8 cellular contexts compared by ENCODE assay signal in the genomic region with DNA sequence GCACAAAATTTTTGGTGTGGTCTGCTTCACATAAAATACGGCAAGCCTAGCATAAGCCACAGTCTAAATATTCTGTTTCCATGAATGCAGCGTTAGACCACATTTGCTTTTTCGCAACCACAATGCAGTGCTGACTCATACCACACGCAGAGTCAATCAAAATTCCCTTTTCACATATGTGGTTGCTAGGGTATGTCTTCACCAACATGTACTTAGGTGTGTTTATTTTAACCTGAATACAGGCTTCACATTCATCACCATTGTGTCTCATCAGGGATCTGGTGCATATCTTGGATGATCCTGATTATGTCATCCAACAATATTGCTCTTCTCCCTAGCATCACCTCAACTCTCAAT.
DNase-seq lines count a peak whose midpoint lies in the region; ATAC-seq and TF ChIP-seq lines count a peak whose summit lies in the region.

No MANE protein-coding gene starts in this region.

- no peak overlapping the region for H2AFZ ChIP-seq in SU-DHL-6 (ENCODE audit: low read depth, low read length, severe bottlenecking)

- peaks cover 17% of the 10 kb centered on the region for H3F3A ChIP-seq in SU-DHL-6 (ENCODE audit: insufficient read depth)

- H3K9me3 Mint-ChIP-seq in nephron progenitor cell = no peaks in the 10 kb centered on the region
- H3K9me3 Mint-ChIP-seq in endodermal cell = no peaks in the 10 kb centered on the region

- H3K4me1 Mint-ChIP-seq in nephron progenitor cell (peaks cover 39% of the 10 kb centered on the region), endodermal cell (peaks cover 41% of the 10 kb centered on the region)

- H3K27me3 ChIP-seq in SU-DHL-6 (ENCODE audit: low read length) = no peaks in the 10 kb centered on the region
- H3K27me3 ChIP-seq in left ventricle myocardium inferior (ENCODE audit: low read depth) = no peaks in the 10 kb centered on the region
- H3K27me3 ChIP-seq in endodermal cell (ENCODE audit: control insufficient read depth, insufficient read depth, low read length, poor library complexity, severe bottlenecking) = no peaks in the 10 kb centered on the region

- H3K9me2 ChIP-seq in SU-DHL-6 (replicated peaks; ENCODE audit: insufficient read depth, low read length) = no peaks in the 10 kb centered on the region

- intact Hi-C loops in left ventricle myocardium inferior (cut with micrococcal nuclease) = no loop called here

- peak overlapping the region; percentile 35 for H3K4me2 ChIP-seq in SU-DHL-6 (ENCODE audit: low read depth, low read length, poor library complexity, severe bottlenecking)

- H3K36me3 Mint-ChIP-seq in nephron progenitor cell (ENCODE audit: low read depth) (peaks cover 7% of the 10 kb centered on the region), endodermal cell (ENCODE audit: low read depth) (no peaks in the 10 kb centered on the region)

- H3K9ac ChIP-seq in SU-DHL-6 (ENCODE audit: low read length) (peak overlapping the region; percentile 30), endodermal cell (ENCODE audit: extremely low read depth, low read length, poor library complexity, severe bottlenecking) (no peak overlapping the region)

- TF ChIP-seq CTCF in AG10803 (conservative IDR thresholded peaks at IDR 0.05; ENCODE audit: low read length) (no peak), SU-DHL-6 (IDR thresholded peaks at IDR 0.05; ENCODE audit: insufficient read depth, low read length, poor library complexity, severe bottlenecking) (no peak), left ventricle myocardium inferior (IDR thresholded peaks at IDR 0.05; ENCODE audit: borderline replicate concordance) (no peak), nephron progenitor cell (IDR thresholded peaks at IDR 0.05) (no peak), endodermal cell (conservative IDR thresholded peaks at IDR 0.05) (no peak)

- no peak overlapping the region for H3K4me3 ChIP-seq in AG10803 (ENCODE audit: low read length)
- H3K4me3 ChIP-seq in SU-DHL-6 (ENCODE audit: insufficient read depth, low read length, poor library complexity, severe bottlenecking) = no peak overlapping the region
- H3K4me3 ChIP-seq in left ventricle myocardium inferior = no peak overlapping the region
- H3K4me3 ChIP-seq in endodermal cell (ENCODE audit: low read length) = no peak overlapping the region

- ATAC-seq in GM18907 (IDR thresholded peaks at IDR 0.05; ENCODE audit: unreplicated experiment) = peak; percentile 76

- DNase-seq in AG10803 (ENCODE audit: low read depth) = peak; percentile 83
- peak; percentile 48 for DNase-seq in HK-2 (ENCODE audit: unreplicated experiment)
- peak; percentile 84 for DNase-seq in fibroblast of the conjunctiva (ENCODE audit: low read depth)
- DNase-seq in left ventricle myocardium inferior = no peak
- no peak for DNase-seq in nephron progenitor cell
- no peak for DNase-seq in endodermal cell

- H3K9me3 ChIP-seq in SU-DHL-6 (ENCODE audit: insufficient read depth, low read length) = no peaks in the 10 kb centered on the region
- no peaks in the 10 kb centered on the region for H3K9me3 ChIP-seq in left ventricle myocardium inferior (replicated peaks)
- no peaks in the 10 kb centered on the region for H3K9me3 ChIP-seq in endodermal cell (ENCODE audit: control insufficient read depth, low read length)

- 92 to 97% methylated on average over 4 of the region's 4 CpGs for WGBS in endodermal cell (ENCODE audit: insufficient coverage in 1 of 2, insufficient read length in 1 of 2), 2 experiments

- H3K27ac ChIP-seq in SU-DHL-6 (ENCODE audit: low read depth, low read length) (peak overlapping the region; percentile 71), left ventricle myocardium inferior (replicated peaks) (no peak overlapping the region), endodermal cell (ENCODE audit: low read depth, low read length) (no peak overlapping the region)

- H3K4me3 Mint-ChIP-seq in nephron progenitor cell = no peak overlapping the region
- H3K4me3 Mint-ChIP-seq in endodermal cell = no peak overlapping the region

- H3K79me2 ChIP-seq in SU-DHL-6 (ENCODE audit: insufficient read depth, low read length) = no peaks in the 10 kb centered on the region

- no peaks in the 10 kb centered on the region for H4K20me1 ChIP-seq in SU-DHL-6 (ENCODE audit: low read depth, low read length)

- H3K36me3 ChIP-seq in SU-DHL-6 (ENCODE audit: low read length) = no peaks in the 10 kb centered on the region
- no peaks in the 10 kb centered on the region for H3K36me3 ChIP-seq in left ventricle myocardium inferior
- no peaks in the 10 kb centered on the region for H3K36me3 ChIP-seq in endodermal cell (ENCODE audit: control insufficient read depth, insufficient read depth, low read length)

- H3K27me3 Mint-ChIP-seq in nephron progenitor cell (ENCODE audit: low read depth, poor library complexity) (peaks cover 8% of the 10 kb centered on the region), endodermal cell (ENCODE audit: insufficient read depth) (peaks cover 19% of the 10 kb centered on the region)

- H3K4me1 ChIP-seq in left ventricle myocardium inferior (peaks cover 31% of the 10 kb centered on the region), endodermal cell (ENCODE audit: control insufficient read depth, insufficient read depth, low read length) (peaks cover 14% of the 10 kb centered on the region)

- no peak overlapping the region for H3K27ac Mint-ChIP-seq in nephron progenitor cell
- no peak overlapping the region for H3K27ac Mint-ChIP-seq in endodermal cell

Comparison
In these comparisons a context has a peak if more than half of its experiments do, and no peak if none do; other contexts are left out.
1. DNase-seq: peak in AG10803 (single experiment), HK-2 (single experiment) and fibroblast of the conjunctiva (single experiment); none in left ventricle myocardium inferior (single experiment), nephron progenitor cell (single experiment) and endodermal cell (single experiment).